ENCODE assay signal across 8 cellular contexts in the genomic region with DNA sequence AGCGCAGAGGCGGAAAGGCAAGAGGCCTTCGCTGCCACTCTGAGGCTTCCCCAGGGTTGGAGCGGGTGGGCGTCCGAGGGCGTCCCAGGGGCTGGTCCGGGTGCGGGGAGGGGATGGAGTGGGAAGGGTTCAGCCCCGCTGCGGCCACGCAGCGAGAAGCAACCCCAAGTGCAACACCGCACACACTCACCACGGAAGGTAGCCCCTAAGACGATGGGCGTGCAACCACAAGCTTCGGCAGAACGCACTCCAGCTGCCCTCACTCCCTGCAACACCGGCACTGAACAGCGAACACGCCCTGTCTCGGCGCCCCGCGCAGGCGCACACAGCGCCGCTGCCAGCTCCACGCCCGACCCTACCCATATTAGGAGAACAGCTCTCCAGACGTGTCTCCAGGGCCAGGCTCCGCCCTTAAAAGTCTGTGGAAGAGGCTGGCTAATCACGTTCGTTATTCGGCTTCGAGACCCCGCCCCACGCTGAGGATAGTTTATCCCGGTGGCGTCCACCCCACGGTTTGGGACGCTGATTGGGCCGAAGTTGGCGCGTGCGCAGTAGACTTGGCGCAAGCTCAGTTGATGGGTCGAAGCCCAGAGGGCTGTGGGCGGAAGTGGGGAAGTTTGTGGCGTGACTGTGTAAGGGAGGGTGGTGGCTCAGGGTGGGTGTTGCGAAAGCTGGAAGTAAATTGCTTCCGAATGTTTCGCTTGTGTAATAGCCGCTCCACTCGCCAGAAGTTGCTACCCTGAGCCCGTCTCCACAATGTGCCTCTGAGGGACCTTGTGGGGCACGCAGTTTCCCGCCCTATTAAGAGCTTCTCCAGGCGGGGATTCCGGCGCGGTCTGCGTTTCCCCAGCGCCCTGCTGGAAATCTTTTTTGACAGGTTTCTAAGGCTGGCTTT. TPM values are rescaled to one million over a fixed set of nuclear protein-coding genes. Genes with fewer than 3 reads are reported as not detected.
A peak's percentile ranks its signal among the peaks of the same experiment; 100 is the strongest.
DNase-seq lines count a peak whose midpoint lies in the region; ATAC-seq lines count a peak whose summit lies in the region.

TSS of gene RSU1 (minus strand) at position 300 of the 895 bp plus-strand sequence. CDS start 343 bp downstream, outside the sequence.

- H3K4me3 ChIP-seq in rectal smooth muscle tissue (ENCODE audit: low read length) (peak within 1 kb of the TSS; percentile 84), aorta (ENCODE audit: low read length in 2 of 2) (peak within 1 kb of the TSS; percentile 50 to 84)

- H3K36me3 ChIP-seq in rectal smooth muscle tissue (ENCODE audit: control insufficient read depth, insufficient read depth, low read length) (no peaks in the 10 kb centered on the region), aorta (ENCODE audit: control insufficient read depth in 1 of 2, insufficient read depth in 2 of 2, low read length in 1 of 2) (no peaks in the 10 kb centered on the region)

- no peaks in the 10 kb centered on the region for H3K27me3 ChIP-seq in rectal smooth muscle tissue (ENCODE audit: control insufficient read depth, insufficient read depth, low read length)
- H3K27me3 ChIP-seq in aorta (ENCODE audit: control insufficient read depth in 1 of 2, insufficient read depth in 2 of 2, low read length in 1 of 2), result no peaks in the 10 kb centered on the region

- H3K9ac ChIP-seq in rectal smooth muscle tissue (ENCODE audit: low read length), result peak within 1 kb of the TSS; percentile 86

- DNase-seq in NCI-H2081 (lab: John Stamatoyannopoulos, UW) (peak; percentile 96 to 98), T1000 (lab: John Stamatoyannopoulos, UW) (peak; percentile 99), astrocyte of the hippocampus (ENCODE audit: low read depth, low spot score) (peak; percentile 100), hepatic stellate cell (ENCODE audit: low spot score) (peak; percentile 98), aorta (peak; percentile 100)

- ATAC-seq in GM18508 (IDR thresholded peaks at IDR 0.05; ENCODE audit: insufficient read depth, unreplicated experiment), result peak; percentile 99
- ATAC-seq in HG03025 (IDR thresholded peaks at IDR 0.05; ENCODE audit: low FRiP score, unreplicated experiment), result peak; percentile 99
- ATAC-seq in aorta (ENCODE audit: low FRiP score), result peak; percentile 98

- peaks cover 4% of the 10 kb centered on the region for H3K4me1 ChIP-seq in rectal smooth muscle tissue (ENCODE audit: control insufficient read depth, insufficient read depth, low read length)
- H3K4me1 ChIP-seq in aorta (ENCODE audit: control insufficient read depth in 1 of 2, insufficient read depth in 2 of 2, low read length in 2 of 2), result peaks cover 0 to 9% of the 10 kb centered on the region in 2 donors

- 0% methylated on average over 65 of the region's 65 CpGs for WGBS in aorta, 2 donors

- intact Hi-C loops in aorta (cut with DNase I), result no loop called here

- H3K27ac ChIP-seq in rectal smooth muscle tissue (ENCODE audit: low read depth, low read length), result peak within 1 kb of the TSS; percentile 89
- H3K27ac ChIP-seq in aorta (ENCODE audit: low read depth in 1 of 2, low read length in 2 of 2), result peak within 1 kb of the TSS; percentile 34 to 93

- H3K9me3 ChIP-seq in aorta (ENCODE audit: control insufficient read depth, low read length), result no peaks in the 10 kb centered on the region

RNA-seq across cellular contexts. Expression of gene RSU1, which starts in this region (rescaled TPM):
- total RNA-seq in aorta, result 100 to 1,000 TPM; 114 to 130 TPM
- 10 to 100 TPM; 65.0 to 98.8 TPM for polyA plus RNA-seq in aorta

Comparison
In these comparisons a context has a peak if more than half of its experiments do, and no peak if none do; other contexts are left out.
1. Peak in every context shown above with its lines: DNase-seq, ATAC-seq, H3K4me3 ChIP-seq and H3K27ac ChIP-seq.